Comparison of ENCODE assay signal across 8 cellular contexts in genomic region chr2:8676915-8677645, GRCh38. TPM values are rescaled to one million over a fixed set of nuclear protein-coding genes. Genes with fewer than 3 reads are reported as not detected.
DNase-seq lines count a peak whose midpoint lies in the region; ATAC-seq and TF ChIP-seq lines count a peak whose summit lies in the region.

No MANE protein-coding gene starts in this region.

- peaks cover 36% of the 10 kb centered on the region for H3K4me1 Mint-ChIP-seq in CD4-positive, alpha-beta T cell (ENCODE audit: low read depth)

- TF ChIP-seq CTCF in CD4-positive, alpha-beta T cell (IDR thresholded peaks at IDR 0.05): no peak
- TF ChIP-seq CTCF in coronary artery (IDR thresholded peaks at IDR 0.05) (no peak), mucosa of descending colon (IDR thresholded peaks at IDR 0.05) (no peak)

- no peaks in the 10 kb centered on the region for H3K36me3 ChIP-seq in mucosa of descending colon (ENCODE audit: low read depth)

- H3K27ac ChIP-seq in CD4-positive, alpha-beta T cell (ENCODE audit: low read depth, low read length): no peak overlapping the region
- H3K27ac ChIP-seq in coronary artery: peak overlapping the region; percentile 99 to 100

- peaks cover 14% of the 10 kb centered on the region for H3K9me3 Mint-ChIP-seq in CD4-positive, alpha-beta T cell

- peaks cover 40% of the 10 kb centered on the region for H3K27me3 ChIP-seq in CD4-positive, alpha-beta T cell (ENCODE audit: control insufficient read depth, insufficient read depth, low read length)

- H3K4me1 ChIP-seq in mucosa of descending colon (ENCODE audit: low read depth): peaks cover 13% of the 10 kb centered on the region

- H3K36me3 Mint-ChIP-seq in CD4-positive, alpha-beta T cell (ENCODE audit: low read depth): peaks cover 19% of the 10 kb centered on the region

- peak overlapping the region; percentile 61 for H3K27ac Mint-ChIP-seq in CD4-positive, alpha-beta T cell

- H3K9me3 ChIP-seq in CD4-positive, alpha-beta T cell (ENCODE audit: control insufficient read depth, low read length): peaks cover 35% of the 10 kb centered on the region
- H3K9me3 ChIP-seq in mucosa of descending colon: peaks cover 10% of the 10 kb centered on the region

- H3K4me3 ChIP-seq in coronary artery: peak overlapping the region; percentile 78
- no peak overlapping the region for H3K4me3 ChIP-seq in mucosa of descending colon

- intact Hi-C loops in CD4-positive, alpha-beta T cell (cut with DNase I, micrococcal nuclease): loop anchor here in 1 of 2 experiments (5.0 kb wide), 2 partner anchors 200 to 325 kb away; partner anchors contain the start of gene MBOAT2
- intact Hi-C loops in mucosa of descending colon (cut with DNase I, micrococcal nuclease): no loop called here

- POLR2A ChIA-PET in CD4-positive, alpha-beta T cell (lab: Charles Lee): interaction anchor here (1.1 kb wide), 1 partner anchor 199 kb away, joined by 4 read pairs; no protein-coding TSS in a partner anchor

- H3K4me3 Mint-ChIP-seq in CD4-positive, alpha-beta T cell: peak overlapping the region; percentile 70

- H3K27me3 Mint-ChIP-seq in CD4-positive, alpha-beta T cell: peaks cover 47% of the 10 kb centered on the region

- ATAC-seq in CD4-positive, alpha-beta T cell (ENCODE audit: poor library complexity): no peak
- ATAC-seq in mucosa of descending colon (no peak), HG02759 (IDR thresholded peaks at IDR 0.05; ENCODE audit: unreplicated experiment) (no peak), HG02678 (IDR thresholded peaks at IDR 0.05; ENCODE audit: unreplicated experiment) (no peak)

- DNase-seq in CD4-positive, alpha-beta T cell: no peak
- DNase-seq in NCI-H1417 treated with DMSO at 0.1 percent for 48 hours (lab: John Stamatoyannopoulos, UW) (peak; percentile 31), coronary artery (ENCODE audit: low spot score) (peak; percentile 77), mucosa of descending colon (peak in 2 of 3 donors; percentile 51 to 55), hippocampal formation (lab: John Stamatoyannopoulos, UW) (no peak), AG08395 (ENCODE audit: low spot score) (no peak)

- CTCF ChIA-PET in CD4-positive, alpha-beta T cell (lab: Charles Lee): no interaction called here

RNA-seq across cellular contexts. Expression of gene ID2, which starts 4.8 kb away (rescaled TPM):
- 100 to 1,000 TPM; 238 to 242 TPM for total RNA-seq in CD4-positive, alpha-beta T cell
- 100 to 1,000 TPM in 2 of 3 donors, 10 to 100 TPM in 1; 97.4 to 190 (median 170) TPM for total RNA-seq in mucosa of descending colon

Comparison
In these comparisons a context has a peak if more than half of its experiments do, and no peak if none do; other contexts are left out.
1. DNase-seq: peak in NCI-H1417 treated with DMSO at 0.1 percent for 48 hours (single experiment), coronary artery (single experiment) and mucosa of descending colon (2 of 3); none in CD4-positive, alpha-beta T cell (0 of 10), hippocampal formation (0 of 2) and AG08395 (single experiment).